ENCODE assay signal across 1 cellular context in genomic region chr1:56566040-56566774, GRCh38.
TF ChIP-seq lines count a peak whose summit lies in the region.

No MANE protein-coding gene starts in this region.

TF ChIP-seq in HepG2, 621 proteins besides CTCF, POLR2A, EP300 and RAD21 (continued from another document and continues in another):
- peak in 1 of 2 experiments; percentile 10; a peak in 1 of 4 replicates for TF ChIP-seq ATF4 (CRISPR knock-in tag; IDR thresholded peaks at IDR 0.05)
- no peak for TF ChIP-seq ZNF546 (CRISPR knock-in tag; conservative IDR thresholded peaks at IDR 0.05)
- TF ChIP-seq SMYD3 (CRISPR knock-in tag; IDR thresholded peaks at IDR 0.05), result no peak
- TF ChIP-seq SUZ12 (IDR thresholded peaks at IDR 0.05; ENCODE audit: low read depth, low read length), result no peak
- TF ChIP-seq CENPT (CRISPR knock-in tag; IDR thresholded peaks at IDR 0.05; ENCODE audit: low read depth), result no peak
- peak; percentile 76 for TF ChIP-seq HNF4G (IDR thresholded peaks at IDR 0.05; ENCODE audit: borderline replicate concordance, low read depth, low read length)
- no peak for TF ChIP-seq HNF4G (CRISPR knock-in tag; IDR thresholded peaks at IDR 0.05; ENCODE audit: borderline replicate concordance, low read depth)
- 0 out of 2 replicates have a peak, but pooled peaks have one; percentile 22 for TF ChIP-seq RARA (CRISPR knock-in tag; IDR thresholded peaks at IDR 0.05)
- TF ChIP-seq ZNF839 (CRISPR knock-in tag; IDR thresholded peaks at IDR 0.05; ENCODE audit: borderline replicate concordance), result no peak
- TF ChIP-seq, protein P1, sequence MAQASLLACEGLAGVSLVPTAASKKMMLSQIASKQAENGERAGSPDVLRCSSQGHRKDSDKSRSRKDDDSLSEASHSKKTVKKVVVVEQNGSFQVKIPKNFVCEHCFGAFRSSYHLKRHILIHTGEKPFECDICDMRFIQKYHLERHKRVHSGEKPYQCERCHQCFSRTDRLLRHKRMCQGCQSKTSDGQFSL (CRISPR knock-in tag; IDR thresholded peaks at IDR 0.05), result no peak
- TF ChIP-seq U2AF2 (IDR thresholded peaks at IDR 0.05; ENCODE audit: low read depth, low read length), result no peak
- no peak for TF ChIP-seq ZNF616 (CRISPR knock-in tag; IDR thresholded peaks at IDR 0.05; ENCODE audit: low read depth)
- TF ChIP-seq ZNF496 (CRISPR knock-in tag; IDR thresholded peaks at IDR 0.05; ENCODE audit: insufficient replicate concordance), result no peak
- TF ChIP-seq NONO (IDR thresholded peaks at IDR 0.05), result no peak
- no peak for TF ChIP-seq NONO (CRISPR knock-in tag; conservative IDR thresholded peaks at IDR 0.05)
- TF ChIP-seq NR2F1 (CRISPR knock-in tag; IDR thresholded peaks at IDR 0.05), result 0 out of 4 replicates have a peak, but pooled peaks of 1 of the 2 experiments have one; percentile 27
- TF ChIP-seq REXO4 (CRISPR knock-in tag; IDR thresholded peaks at IDR 0.05; ENCODE audit: borderline replicate concordance), result no peak
- TF ChIP-seq DDIT3 (CRISPR knock-in tag; IDR thresholded peaks at IDR 0.05), result no peak
- TF ChIP-seq NFYC (CRISPR knock-in tag; IDR thresholded peaks at IDR 0.05), result no peak
- TF ChIP-seq, protein P2, sequence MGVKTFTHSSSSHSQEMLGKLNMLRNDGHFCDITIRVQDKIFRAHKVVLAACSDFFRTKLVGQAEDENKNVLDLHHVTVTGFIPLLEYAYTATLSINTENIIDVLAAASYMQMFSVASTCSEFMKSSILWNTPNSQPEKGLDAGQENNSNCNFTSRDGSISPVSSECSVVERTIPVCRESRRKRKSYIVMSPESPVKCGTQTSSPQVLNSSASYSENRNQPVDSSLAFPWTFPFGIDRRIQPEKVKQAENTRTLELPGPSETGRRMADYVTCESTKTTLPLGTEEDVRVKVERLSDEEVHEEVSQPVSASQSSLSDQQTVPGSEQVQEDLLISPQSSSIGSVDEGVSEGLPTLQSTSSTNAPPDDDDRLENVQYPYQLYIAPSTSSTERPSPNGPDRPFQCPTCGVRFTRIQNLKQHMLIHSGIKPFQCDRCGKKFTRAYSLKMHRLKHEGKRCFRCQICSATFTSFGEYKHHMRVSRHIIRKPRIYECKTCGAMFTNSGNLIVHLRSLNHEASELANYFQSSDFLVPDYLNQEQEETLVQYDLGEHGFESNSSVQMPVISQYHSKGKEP (CRISPR knock-in tag; IDR thresholded peaks at IDR 0.05), result no peak
- no peak for TF ChIP-seq IRX3 (CRISPR knock-in tag; IDR thresholded peaks at IDR 0.05; ENCODE audit: borderline replicate concordance, low read depth)
- peak; percentile 47; the same call in 1 of the 2 replicates for TF ChIP-seq ISL2 (CRISPR knock-in tag; IDR thresholded peaks at IDR 0.05)
- TF ChIP-seq ZNF10 (CRISPR knock-in tag; IDR thresholded peaks at IDR 0.05; ENCODE audit: borderline replicate concordance, low read depth), result no peak
- peak; percentile 35; the same call in 1 of the 2 replicates for TF ChIP-seq PPARG (CRISPR knock-in tag; conservative IDR thresholded peaks at IDR 0.05)
- TF ChIP-seq ZNF3 (CRISPR knock-in tag; IDR thresholded peaks at IDR 0.05), result no peak
- TF ChIP-seq MNT (IDR thresholded peaks at IDR 0.05), result peak; percentile 36; the same call in 1 of the 2 replicates
- no peak for TF ChIP-seq ATM (IDR thresholded peaks at IDR 0.05; ENCODE audit: borderline replicate concordance)
- 0 out of 2 replicates have a peak, but pooled peaks have one; percentile 15 for TF ChIP-seq CEBPG (CRISPR knock-in tag; IDR thresholded peaks at IDR 0.05)
- TF ChIP-seq GLMP (CRISPR knock-in tag; IDR thresholded peaks at IDR 0.05; ENCODE audit: borderline replicate concordance), result no peak
- no peak for TF ChIP-seq ISX (CRISPR knock-in tag; conservative IDR thresholded peaks at IDR 0.05)
- TF ChIP-seq NPAS2 (CRISPR knock-in tag; IDR thresholded peaks at IDR 0.05; ENCODE audit: borderline replicate concordance), result no peak
- peak; percentile 64; the same call in 1 of the 2 replicates for TF ChIP-seq HMG20A (CRISPR knock-in tag; IDR thresholded peaks at IDR 0.05; ENCODE audit: borderline replicate concordance)
- TF ChIP-seq NR3C1 (CRISPR knock-in tag; IDR thresholded peaks at IDR 0.05), result no peak
- TF ChIP-seq MBNL3 (CRISPR knock-in tag; conservative IDR thresholded peaks at IDR 0.05), result no peak
- TF ChIP-seq HOXA7 (CRISPR knock-in tag; IDR thresholded peaks at IDR 0.05), result no peak
- TF ChIP-seq IKZF1 (IDR thresholded peaks at IDR 0.05), result no peak
- 0 out of 2 replicates have a peak, but pooled peaks have one; percentile 19 for TF ChIP-seq MXD4 (CRISPR knock-in tag; IDR thresholded peaks at IDR 0.05)
- TF ChIP-seq ZNF460 (CRISPR knock-in tag; IDR thresholded peaks at IDR 0.05; ENCODE audit: borderline replicate concordance), result no peak
- TF ChIP-seq ZBTB7B (CRISPR knock-in tag; IDR thresholded peaks at IDR 0.05), result peak; percentile 59; the same call in 1 of the 2 replicates
- no peak for TF ChIP-seq CHD2 (IDR thresholded peaks at IDR 0.05; ENCODE audit: low read depth, low read length)
- TF ChIP-seq REPIN1 (CRISPR knock-in tag; IDR thresholded peaks at IDR 0.05; ENCODE audit: borderline replicate concordance, low read depth), result no peak
- TF ChIP-seq ZBTB4 (CRISPR knock-in tag; IDR thresholded peaks at IDR 0.05; ENCODE audit: borderline replicate concordance), result no peak
- TF ChIP-seq, protein P3, sequence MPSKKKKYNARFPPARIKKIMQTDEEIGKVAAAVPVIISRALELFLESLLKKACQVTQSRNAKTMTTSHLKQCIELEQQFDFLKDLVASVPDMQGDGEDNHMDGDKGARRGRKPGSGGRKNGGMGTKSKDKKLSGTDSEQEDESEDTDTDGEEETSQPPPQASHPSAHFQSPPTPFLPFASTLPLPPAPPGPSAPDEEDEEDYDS (CRISPR knock-in tag; IDR thresholded peaks at IDR 0.05), result 0 out of 2 replicates have a peak, but pooled peaks have one; percentile 27
- TF ChIP-seq ASH2L (IDR thresholded peaks at IDR 0.05; ENCODE audit: insufficient read length, low read depth, low read length), result peak; percentile 85
- no peak for TF ChIP-seq ZNF34 (CRISPR knock-in tag; IDR thresholded peaks at IDR 0.05; ENCODE audit: borderline replicate concordance)
- peak; percentile 42; the same call in 1 of the 2 replicates for TF ChIP-seq IKZF5 (CRISPR knock-in tag; IDR thresholded peaks at IDR 0.05)
- TF ChIP-seq ATAD3A (CRISPR knock-in tag; IDR thresholded peaks at IDR 0.05), result no peak
- TF ChIP-seq HDAC6 (IDR thresholded peaks at IDR 0.05; ENCODE audit: low read depth, low read length), result peak; percentile 70; the same call in 1 of the 2 replicates
- TF ChIP-seq SKI (IDR thresholded peaks at IDR 0.05; ENCODE audit: partially characterized antibody), result no peak
- no peak for TF ChIP-seq ZNF337 (CRISPR knock-in tag; IDR thresholded peaks at IDR 0.05; ENCODE audit: borderline replicate concordance, low read depth)
- no peak for TF ChIP-seq ZNF749 (CRISPR knock-in tag; IDR thresholded peaks at IDR 0.05; ENCODE audit: borderline replicate concordance)
- TF ChIP-seq AFF4 (CRISPR knock-in tag; IDR thresholded peaks at IDR 0.05), result no peak
- TF ChIP-seq NFRKB (IDR thresholded peaks at IDR 0.05), result no peak
